1 cellular context compared by ENCODE assay signal in genomic region chr14:75531660-75532317, GRCh38.
TF ChIP-seq lines count a peak whose summit lies in the region.

No MANE protein-coding gene starts in this region.

TF ChIP-seq in HepG2, 621 proteins besides CTCF, POLR2A, EP300 and RAD21:
- TF ChIP-seq CREB1 (IDR thresholded peaks at IDR 0.05) (peak; percentile 79), CREB1 (CRISPR knock-in tag; IDR thresholded peaks at IDR 0.05) (no peak), RNF2 (conservative IDR thresholded peaks at IDR 0.05; ENCODE audit: low read depth) (no peak)
